Comparison of ENCODE assay signal across 8 cellular contexts in the genomic region with DNA sequence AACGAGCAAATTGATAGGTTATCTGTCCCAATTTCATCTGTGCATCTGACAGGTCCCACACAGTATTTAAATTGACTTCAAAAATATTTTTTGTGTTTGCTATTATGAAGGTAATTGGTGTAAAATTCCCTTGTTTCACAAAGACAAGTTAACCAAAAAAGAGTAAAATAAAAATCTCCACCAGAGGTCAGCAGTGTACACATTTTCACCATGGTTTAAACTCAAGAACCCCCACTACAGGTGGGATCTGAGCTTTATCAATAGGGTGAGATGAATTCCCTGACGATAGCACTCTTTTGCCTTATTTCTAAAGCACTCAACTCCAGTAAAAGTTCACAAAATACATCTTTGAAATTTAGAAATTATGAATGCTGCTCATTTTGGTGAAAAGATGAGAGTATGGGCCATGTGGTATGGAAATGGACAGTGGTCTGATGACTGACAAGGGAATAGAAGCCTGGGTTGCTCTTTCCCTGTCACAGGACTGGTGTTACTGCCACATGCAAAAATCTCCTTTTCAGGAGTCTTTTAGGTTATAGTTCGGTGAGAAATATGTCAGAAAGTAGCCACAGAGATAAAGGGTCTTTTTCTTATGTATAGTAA.
DNase-seq lines count a peak whose midpoint lies in the region; ATAC-seq and TF ChIP-seq lines count a peak whose summit lies in the region.

No MANE protein-coding gene starts in this region.

- DNase-seq in CD1c-positive myeloid dendritic cell (ENCODE audit: extremely low spot score) (peak; percentile 28), NCI-H748 treated with DMSO at 0.1 percent for 48 hours (lab: John Stamatoyannopoulos, UW) (peak; percentile 39), endothelial cell (ENCODE audit: low spot score) (no peak), renal cortical epithelial cell (ENCODE audit: low read depth) (peak; percentile 44), HK-2 (ENCODE audit: unreplicated experiment) (no peak)

- ATAC-seq in GM18909 (IDR thresholded peaks at IDR 0.05; ENCODE audit: poor library complexity, unreplicated experiment) = peak; percentile 75
- ATAC-seq in HG03175 (IDR thresholded peaks at IDR 0.05; ENCODE audit: unreplicated experiment) = peak; percentile 73
- ATAC-seq in HG03439 (IDR thresholded peaks at IDR 0.05; ENCODE audit: unreplicated experiment) = no peak

- H3K36me3 Mint-ChIP-seq in endothelial cell (ENCODE audit: low read depth, unreplicated experiment) = peaks cover 4% of the 10 kb centered on the region

- TF ChIP-seq CTCF in endothelial cell (IDR thresholded peaks at IDR 0.05; ENCODE audit: unreplicated experiment) = peak; percentile 89

- H3K27me3 Mint-ChIP-seq in endothelial cell (ENCODE audit: unreplicated experiment) = peaks cover 5% of the 10 kb centered on the region

- no peaks in the 10 kb centered on the region for H3K4me1 Mint-ChIP-seq in endothelial cell (ENCODE audit: unreplicated experiment)

- no peak overlapping the region for H3K4me3 Mint-ChIP-seq in endothelial cell (ENCODE audit: unreplicated experiment)

- H3K27ac Mint-ChIP-seq in endothelial cell (ENCODE audit: unreplicated experiment) = no peak overlapping the region

- no peaks in the 10 kb centered on the region for H3K9me3 Mint-ChIP-seq in endothelial cell (ENCODE audit: unreplicated experiment)

Comparison
In these comparisons a context has a peak if more than half of its experiments do, and no peak if none do; other contexts are left out.
1. DNase-seq: peak in CD1c-positive myeloid dendritic cell (single experiment), NCI-H748 treated with DMSO at 0.1 percent for 48 hours (single experiment) and renal cortical epithelial cell (single experiment); none in endothelial cell (single experiment) and HK-2 (single experiment).